9 cellular contexts compared by ENCODE assay signal in the genomic region with DNA sequence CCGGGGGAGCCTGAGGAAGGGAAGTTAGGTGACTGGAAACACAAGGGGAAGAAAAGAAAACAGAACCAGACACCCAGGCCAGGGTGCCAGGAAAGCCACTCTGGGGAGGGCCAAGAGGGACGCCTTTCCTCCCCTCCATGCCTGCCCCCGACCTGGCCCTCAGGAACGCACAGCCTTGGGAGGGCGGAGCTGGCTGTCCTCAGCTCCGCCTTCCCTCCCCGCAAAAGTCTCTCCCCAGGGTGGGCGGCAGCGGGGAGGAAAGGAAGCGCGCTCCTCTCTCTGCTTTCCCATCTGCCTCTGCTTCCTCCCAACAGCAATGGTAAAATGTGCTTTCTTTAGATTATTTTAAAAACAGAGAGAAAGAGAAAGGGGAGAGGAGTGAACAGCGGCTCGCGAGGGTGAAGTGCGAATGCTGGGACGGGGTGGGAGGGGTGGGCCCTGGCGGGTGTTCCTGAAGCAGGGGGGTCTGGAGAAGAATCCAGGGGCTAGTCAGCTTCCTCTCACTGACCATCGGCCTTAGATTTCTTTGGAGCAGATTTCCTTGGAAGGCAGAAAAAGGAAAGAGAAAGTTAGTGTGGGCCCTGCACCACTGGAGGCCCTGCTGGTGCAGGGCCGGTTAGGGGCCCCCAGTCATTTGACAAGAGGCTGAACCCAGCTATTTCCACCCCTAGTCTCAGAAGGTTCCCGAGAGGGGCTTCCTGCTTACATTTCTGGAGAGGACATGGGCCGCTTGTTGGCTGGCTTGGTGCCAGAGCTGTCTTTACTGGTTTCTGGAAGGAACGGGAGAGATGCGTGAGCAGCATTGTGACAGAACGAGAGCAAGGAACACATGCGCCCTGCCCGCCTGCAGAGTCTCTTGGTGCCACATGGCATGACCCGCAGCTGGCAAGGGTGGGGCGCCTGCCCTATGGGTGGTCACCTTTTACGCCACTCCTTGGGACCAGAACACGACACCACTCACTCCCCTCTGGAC. TPM values are rescaled to one million over a fixed set of nuclear protein-coding genes. Genes with fewer than 3 reads are reported as not detected.
DNase-seq lines count a peak whose midpoint lies in the region; TF ChIP-seq lines count a peak whose summit lies in the region.
"Had no signal": no experiment of that assay in that cellular context is flagged by ENCODE, and none has a peak within 500 bp of the region (broad histone marks: within the 10 kb centered on the region; RNA-seq: fewer than 3 reads in every experiment).

No MANE protein-coding gene starts in this region.

- H4K8ac ChIP-seq in mesenchymal stem cell (ENCODE audit: low read length), result peak overlapping the region; percentile 27

- H3K4me1 ChIP-seq in mesenchymal stem cell (ENCODE audit: control insufficient read depth, insufficient read depth, low read depth, low read length), result peaks cover 23% of the 10 kb centered on the region
- H3K4me1 ChIP-seq in tibial nerve, result peaks cover 0 to 46% (median 8%) of the 10 kb centered on the region in 4 donors
- H3K4me1 ChIP-seq in GM23248 (ENCODE audit: insufficient read depth), result no peaks in the 10 kb centered on the region

- in situ Hi-C loops in GM23248 (cut with MboI), result no loop called here

- H3K9me3 ChIP-seq in mesenchymal stem cell (ENCODE audit: control insufficient read depth, low read length) (no peaks in the 10 kb centered on the region), tibial nerve (no peaks in the 10 kb centered on the region), GM23248 (ENCODE audit: low read depth) (no peaks in the 10 kb centered on the region)

- no peaks in the 10 kb centered on the region for H3K9me3 Mint-ChIP-seq in activated naive CD4-positive, alpha-beta T cell treated with anti-CD3 and anti-CD28 coated beads for 36 hours
- H3K9me3 Mint-ChIP-seq in activated naive CD8-positive, alpha-beta T cell treated with anti-CD3 and anti-CD28 coated beads for 36 hours, result no peaks in the 10 kb centered on the region

- no peak for TF ChIP-seq POLR2A in tibial nerve (IDR thresholded peaks at IDR 0.05)

- peak overlapping the region; percentile 49 for H2BK120ac ChIP-seq in mesenchymal stem cell (ENCODE audit: low read depth, low read length)

- intact Hi-C loops in activated naive CD4-positive, alpha-beta T cell treated with anti-CD3 and anti-CD28 coated beads for 36 hours (cut with micrococcal nuclease), result no loop called here

- no peak for TF ChIP-seq CTCF in tibial nerve (IDR thresholded peaks at IDR 0.05)

- no peak overlapping the region for H2BK5ac ChIP-seq in mesenchymal stem cell (ENCODE audit: low read depth, low read length, poor library complexity, severe bottlenecking)

- no peaks in the 10 kb centered on the region for H3K27me3 ChIP-seq in mesenchymal stem cell (ENCODE audit: control insufficient read depth in 1 of 2, insufficient read depth in 1 of 2, low read length in 2 of 2)
- no peaks in the 10 kb centered on the region for H3K27me3 ChIP-seq in tibial nerve
- H3K27me3 ChIP-seq in GM23248 (replicated peaks; ENCODE audit: insufficient read depth), result no peaks in the 10 kb centered on the region

- no peak for TF ChIP-seq EP300 in tibial nerve (IDR thresholded peaks at IDR 0.05)

- H3K79me2 ChIP-seq in GM23248 (ENCODE audit: insufficient read depth), result no peaks in the 10 kb centered on the region

- no peak overlapping the region for H2AK5ac ChIP-seq in mesenchymal stem cell (ENCODE audit: low read length, severe bottlenecking)

- H3K79me1 ChIP-seq in mesenchymal stem cell (replicated peaks; ENCODE audit: low read length, poor library complexity, severe bottlenecking), result peaks cover 22% of the 10 kb centered on the region

- 58% methylated on average over 14 of the region's 30 CpGs for WGBS in mesenchymal stem cell
- WGBS in tibial nerve, 2 donors, result 19 to 64% methylated on average over 23 to 30 of the region's 30 CpGs
- WGBS in GM23248 (ENCODE audit: low coverage in 1 of 2, low lambda C conversion rate in 2 of 2, missing lambda C conversion rate in 2 of 2), 2 experiments, result 70 to 84% methylated on average over 13 to 21 of the region's 30 CpGs

- H3K36me3 ChIP-seq in mesenchymal stem cell (ENCODE audit: control insufficient read depth in 1 of 2, insufficient read depth in 2 of 2, low read depth in 1 of 2, low read length in 2 of 2) (peaks cover 62 to 74% of the 10 kb centered on the region in 2 experiments), tibial nerve (peaks cover 0 to 39% (median 5%) of the 10 kb centered on the region in 3 donors), GM23248 (ENCODE audit: low read depth) (no peaks in the 10 kb centered on the region; the same call in 1 of the 2 replicates)

- H3K14ac ChIP-seq in mesenchymal stem cell (ENCODE audit: low read length in 2 of 2), result no peak overlapping the region

- no peak overlapping the region for H2BK15ac ChIP-seq in mesenchymal stem cell (ENCODE audit: low read depth, poor library complexity, severe bottlenecking)

- H3K4me3 ChIP-seq in mesenchymal stem cell (ENCODE audit: insufficient read depth in 1 of 2, low read depth in 1 of 2, low read length in 2 of 2), result no peak overlapping the region
- no peak overlapping the region for H3K4me3 ChIP-seq in tibial nerve
- no peak overlapping the region for H3K4me3 ChIP-seq in GM23248

- H3F3A ChIP-seq in GM23248 (ENCODE audit: insufficient read depth), result no peaks in the 10 kb centered on the region

- CTCF ChIA-PET in activated naive CD4-positive, alpha-beta T cell treated with anti-CD3 and anti-CD28 coated beads for 36 hours (lab: Charles Lee), result interaction anchor here (0.6 to 5.8 kb wide), 5 partner anchors 10 to 185 kb away, joined by 3 to 82 read pairs (median 32); partner anchors contain the start of genes ARHGAP4 and PLXNB3

- H4K20me1 ChIP-seq in GM23248 (ENCODE audit: insufficient read depth), result no peaks in the 10 kb centered on the region

- no peaks in the 10 kb centered on the region for H3K27me3 Mint-ChIP-seq in activated naive CD4-positive, alpha-beta T cell treated with anti-CD3 and anti-CD28 coated beads for 36 hours (ENCODE audit: low read depth)
- H3K27me3 Mint-ChIP-seq in activated naive CD8-positive, alpha-beta T cell treated with anti-CD3 and anti-CD28 coated beads for 36 hours, result no peaks in the 10 kb centered on the region

- peaks cover 17% of the 10 kb centered on the region for H3K36me3 Mint-ChIP-seq in activated naive CD4-positive, alpha-beta T cell treated with anti-CD3 and anti-CD28 coated beads for 36 hours (ENCODE audit: low read depth)
- peaks cover 15% of the 10 kb centered on the region for H3K36me3 Mint-ChIP-seq in activated naive CD8-positive, alpha-beta T cell treated with anti-CD3 and anti-CD28 coated beads for 36 hours

- H3K27ac ChIP-seq in mesenchymal stem cell (ENCODE audit: low read length, poor library complexity, severe bottlenecking) (peak overlapping the region; percentile 53), tibial nerve (peak overlapping the region; percentile 45 to 81 (median 68)), GM23248 (no peak overlapping the region)

- H3K4me2 ChIP-seq in mesenchymal stem cell (ENCODE audit: low read length, poor library complexity, severe bottlenecking) (no peak overlapping the region), GM23248 (ENCODE audit: unreplicated experiment) (no peak overlapping the region)

- H3K18ac ChIP-seq in mesenchymal stem cell (ENCODE audit: low read depth in 1 of 2, low read length in 2 of 2), result no peak overlapping the region

- H4K91ac ChIP-seq in mesenchymal stem cell (ENCODE audit: low read length), result peak overlapping the region; percentile 27

- H3K23ac ChIP-seq in mesenchymal stem cell (ENCODE audit: low read length in 2 of 2), result no peak overlapping the region

- H3K9me2 ChIP-seq in GM23248 (ENCODE audit: insufficient read depth), result no peaks in the 10 kb centered on the region

- H3K4me3 Mint-ChIP-seq in activated naive CD4-positive, alpha-beta T cell treated with anti-CD3 and anti-CD28 coated beads for 36 hours, result no peak overlapping the region
- peak overlapping the region; percentile 48 for H3K4me3 Mint-ChIP-seq in activated naive CD8-positive, alpha-beta T cell treated with anti-CD3 and anti-CD28 coated beads for 36 hours

- H2AFZ ChIP-seq in mesenchymal stem cell (ENCODE audit: low read depth, low read length), result no peak overlapping the region
- no peak overlapping the region for H2AFZ ChIP-seq in GM23248

- H3K9ac ChIP-seq in mesenchymal stem cell (ENCODE audit: low read length), result no peak overlapping the region
- H3K9ac ChIP-seq in GM23248, result no peak overlapping the region

- DNase-seq in activated naive CD4-positive, alpha-beta T cell treated with anti-CD3 and anti-CD28 coated beads for 36 hours, result no peak
- no peak for DNase-seq in activated naive CD4-positive, alpha-beta T cell treated with Interleukin-2 at 50 U/mL for 16 hours
- DNase-seq in activated naive CD8-positive, alpha-beta T cell treated with anti-CD3 and anti-CD28 coated beads for 36 hours, result no peak
- DNase-seq in mesenchymal stem cell (no peak), tibial nerve (ENCODE audit: low spot score in 2 of 2) (no peak), cerebellar nuclear complex (lab: John Stamatoyannopoulos, UW) (no peak), GM23248 (no peak), DMS114 treated with DMSO at 0.1 percent for 48 hours (lab: John Stamatoyannopoulos, UW; ENCODE audit: unreplicated experiment) (no peak)
- DNase-seq: activated T-cell treated with anti-CD3 and anti-CD28 coated beads, Interleukin-2, amount 50 U/mL, for 1 hour had no signal

- H2BK12ac ChIP-seq in mesenchymal stem cell (ENCODE audit: low read length in 2 of 2), result no peak overlapping the region

- H3K4ac ChIP-seq in mesenchymal stem cell (ENCODE audit: low read depth in 1 of 2, low read length in 2 of 2), result peak overlapping the region in 1 of 2 experiments; percentile 24

- peaks cover 34% of the 10 kb centered on the region for H3K4me1 Mint-ChIP-seq in activated naive CD4-positive, alpha-beta T cell treated with anti-CD3 and anti-CD28 coated beads for 36 hours (ENCODE audit: low read depth)
- H3K4me1 Mint-ChIP-seq in activated naive CD8-positive, alpha-beta T cell treated with anti-CD3 and anti-CD28 coated beads for 36 hours, result peaks cover 25% of the 10 kb centered on the region

- peak overlapping the region; percentile 53 for H3K27ac Mint-ChIP-seq in activated naive CD4-positive, alpha-beta T cell treated with anti-CD3 and anti-CD28 coated beads for 36 hours
- H3K27ac Mint-ChIP-seq in activated naive CD8-positive, alpha-beta T cell treated with anti-CD3 and anti-CD28 coated beads for 36 hours, result peak overlapping the region; percentile 89

RNA-seq across cellular contexts. Expression of gene RENBP, which starts 4.7 kb away (rescaled TPM):
- 10 to 100 TPM; 11.3 to 13.1 TPM for total RNA-seq in activated naive CD4-positive, alpha-beta T cell treated with anti-CD3 and anti-CD28 coated beads for 36 hours
- total RNA-seq in activated naive CD8-positive, alpha-beta T cell treated with anti-CD3 and anti-CD28 coated beads for 36 hours, result 10 to 100 TPM; 15.2 to 15.7 TPM
- polyA plus RNA-seq in mesenchymal stem cell (2013, experiment 1 of 2), result 20.4 TPM
- 17.0 TPM for polyA plus RNA-seq in mesenchymal stem cell (2013, experiment 2 of 2)
- 10 to 100 TPM; 12.1 to 28.8 (median 17.8) TPM for total RNA-seq in tibial nerve
- 0.11 TPM in 1 of 2 replicates, not detected in the other for total RNA-seq in GM23248 (2014; rRNA removed; shearing (Covaris generic))
- polyA plus RNA-seq in GM23248 (2016; fragmentation: Nextera tagmentation; extraction: Ambion mirVana), result not detected in 2 replicates

RNA-seq across cellular contexts. Expression of gene NAA10, which starts 14.3 kb away (rescaled TPM):
- 100 to 1,000 TPM; 120 to 121 TPM for total RNA-seq in activated naive CD4-positive, alpha-beta T cell treated with anti-CD3 and anti-CD28 coated beads for 36 hours
- total RNA-seq in activated naive CD8-positive, alpha-beta T cell treated with anti-CD3 and anti-CD28 coated beads for 36 hours, result 100 to 1,000 TPM; 150 to 153 TPM
- 173 TPM for polyA plus RNA-seq in mesenchymal stem cell (2013, experiment 1 of 2)
- polyA plus RNA-seq in mesenchymal stem cell (2013, experiment 2 of 2), result 171 TPM
- total RNA-seq in tibial nerve, result 100 to 1,000 TPM in 1 of 4 donors, 10 to 100 TPM in 3; 48.0 to 152 (median 73.8) TPM
- 105 and 154 TPM in 2 replicates for total RNA-seq in GM23248 (2014; rRNA removed; shearing (Covaris generic))
- polyA plus RNA-seq in GM23248 (2016; fragmentation: Nextera tagmentation; extraction: Ambion mirVana), result 161 and 166 TPM in 2 replicates

RNA-seq across cellular contexts. Expression of gene HCFC1, which starts 22.5 kb away (rescaled TPM):
- 10 to 100 TPM; 85.0 to 86.1 TPM for total RNA-seq in activated naive CD4-positive, alpha-beta T cell treated with anti-CD3 and anti-CD28 coated beads for 36 hours
- 100 to 1,000 TPM; 140 to 142 TPM for total RNA-seq in activated naive CD8-positive, alpha-beta T cell treated with anti-CD3 and anti-CD28 coated beads for 36 hours
- polyA plus RNA-seq in mesenchymal stem cell (2013, experiment 1 of 2), result 27.2 TPM
- 23.7 TPM for polyA plus RNA-seq in mesenchymal stem cell (2013, experiment 2 of 2)
- 10 to 100 TPM; 42.6 to 52.2 (median 48.9) TPM for total RNA-seq in tibial nerve
- 24.0 and 26.4 TPM in 2 replicates for total RNA-seq in GM23248 (2014; rRNA removed; shearing (Covaris generic))
- 12.5 and 12.6 TPM in 2 replicates for polyA plus RNA-seq in GM23248 (2016; fragmentation: Nextera tagmentation; extraction: Ambion mirVana)

RNA-seq across cellular contexts. Expression of gene ARHGAP4, which starts 23.1 kb away (rescaled TPM):
- 100 to 1,000 TPM; 154 to 161 TPM for total RNA-seq in activated naive CD4-positive, alpha-beta T cell treated with anti-CD3 and anti-CD28 coated beads for 36 hours
- 100 to 1,000 TPM; 112 to 123 TPM for total RNA-seq in activated naive CD8-positive, alpha-beta T cell treated with anti-CD3 and anti-CD28 coated beads for 36 hours
- 0.83 TPM for polyA plus RNA-seq in mesenchymal stem cell (2013, experiment 1 of 2)
- 1.1 TPM for polyA plus RNA-seq in mesenchymal stem cell (2013, experiment 2 of 2)
- 10 to 100 TPM; 23.0 to 90.9 (median 32.7) TPM for total RNA-seq in tibial nerve
- total RNA-seq in GM23248 (2014; rRNA removed; shearing (Covaris generic)), result 2.8 TPM in 1 of 2 replicates, not detected in the other
- 0.43 and 0.45 TPM in 2 replicates for polyA plus RNA-seq in GM23248 (2016; fragmentation: Nextera tagmentation; extraction: Ambion mirVana)

RNA-seq across cellular contexts. Expression of gene TMEM187, which starts 23.4 kb away (rescaled TPM):
- 1 to 10 TPM; 6.2 to 6.7 TPM for total RNA-seq in activated naive CD4-positive, alpha-beta T cell treated with anti-CD3 and anti-CD28 coated beads for 36 hours
- 1 to 10 TPM; 3.4 to 6.2 TPM for total RNA-seq in activated naive CD8-positive, alpha-beta T cell treated with anti-CD3 and anti-CD28 coated beads for 36 hours
- 5.8 TPM for polyA plus RNA-seq in mesenchymal stem cell (2013, experiment 1 of 2)
- polyA plus RNA-seq in mesenchymal stem cell (2013, experiment 2 of 2), result 5.5 TPM
- 10 to 100 TPM in 2 of 4 donors, 1 to 10 TPM in 2; 4.2 to 16.4 (median 9.6) TPM for total RNA-seq in tibial nerve
- 7.6 and 9.9 TPM in 2 replicates for total RNA-seq in GM23248 (2014; rRNA removed; shearing (Covaris generic))
- polyA plus RNA-seq in GM23248 (2016; fragmentation: Nextera tagmentation; extraction: Ambion mirVana), result 8.5 and 10.0 TPM in 2 replicates

Comparison
In these comparisons a context has a peak if more than half of its experiments do, and no peak if none do; other contexts are left out.
1. RNA of gene RENBP, which starts 4.7 kb away (total RNA-seq): 12.1 to 28.8 TPM in tibial nerve, 15.2 to 15.7 TPM in activated naive CD8-positive, alpha-beta T cell treated with anti-CD3 and anti-CD28 coated beads for 36 hours and 11.3 to 13.1 TPM in activated naive CD4-positive, alpha-beta T cell treated with anti-CD3 and anti-CD28 coated beads for 36 hours; 0.11 TPM in GM23248; every median in the first group is over 10 times any median in the second.